Comparison of ENCODE assay signal across 9 cellular contexts in the genomic region with DNA sequence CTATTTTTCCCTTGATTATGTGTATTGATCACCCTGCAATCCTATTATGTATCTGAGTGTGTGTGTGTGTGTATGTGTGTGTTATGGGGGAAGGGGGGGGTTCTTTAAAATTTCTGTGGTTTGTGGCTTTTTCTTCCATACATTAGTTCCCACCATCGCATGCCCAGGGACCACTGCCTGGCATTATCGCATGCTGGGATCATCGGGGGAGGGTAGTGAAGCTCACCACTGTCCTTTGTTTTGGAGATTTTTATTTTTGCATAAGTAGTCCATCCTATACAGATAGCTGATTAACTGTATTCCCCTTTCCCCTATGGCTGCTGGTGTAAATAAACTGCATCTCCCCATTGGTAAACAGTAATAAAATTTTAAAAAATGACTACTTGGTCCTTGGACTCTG. TPM values are rescaled to one million over a fixed set of nuclear protein-coding genes. Genes with fewer than 3 reads are reported as not detected.
DNase-seq lines count a peak whose midpoint lies in the region; ATAC-seq lines count a peak whose summit lies in the region.
"Had no signal": no experiment of that assay in that cellular context is flagged by ENCODE, and none has a peak within 500 bp of the region (broad histone marks: within the 10 kb centered on the region; RNA-seq: fewer than 3 reads in every experiment).

No MANE protein-coding gene starts in this region.

- no peaks in the 10 kb centered on the region for H3K27me3 Mint-ChIP-seq in activated CD4-positive, alpha-beta memory T cell treated with anti-CD3 and anti-CD28 coated beads for 36 hours
- no peaks in the 10 kb centered on the region for H3K27me3 Mint-ChIP-seq in activated CD4-positive, alpha-beta memory T cell treated with anti-CD3 and anti-CD28 coated beads, Interleukin-2, amount 10 ng/mL, durations not matched to agents 7 days and 5 days
- H3K27me3 Mint-ChIP-seq in activated naive CD8-positive, alpha-beta T cell: no peaks in the 10 kb centered on the region
- H3K27me3 Mint-ChIP-seq in stimulated activated memory B cell treated with anti-CD40 and anti-IgM and Interleukin-4, amounts not matched to agents 10 μg/mL and 1 μg/mL and 100 μg/mL, for 72 hours: no peaks in the 10 kb centered on the region

- DNase-seq in activated CD4-positive, alpha-beta memory T cell treated with anti-CD3 and anti-CD28 coated beads for 36 hours: no peak
- DNase-seq in activated CD4-positive, alpha-beta memory T cell treated with anti-CD3 and anti-CD28 coated beads, Interleukin-2, amount 10 ng/mL, durations not matched to agents 7 days and 5 days: no peak
- peak; percentile 29 for DNase-seq in iPS-NIHi11 (ENCODE audit: low spot score)
- no peak for DNase-seq in SIG-M5 (lab: John Stamatoyannopoulos, UW)
- DNase-seq: activated gamma-delta T cell had no signal

- intact Hi-C loops in activated CD4-positive, alpha-beta memory T cell treated with anti-CD3 and anti-CD28 coated beads for 36 hours (cut with micrococcal nuclease): no loop called here

- H3K27ac Mint-ChIP-seq in activated CD4-positive, alpha-beta memory T cell treated with anti-CD3 and anti-CD28 coated beads for 36 hours: peak overlapping the region; percentile 2
- no peak overlapping the region for H3K27ac Mint-ChIP-seq in activated CD4-positive, alpha-beta memory T cell treated with anti-CD3 and anti-CD28 coated beads, Interleukin-2, amount 10 ng/mL, durations not matched to agents 7 days and 5 days
- peak overlapping the region; percentile 90 for H3K27ac Mint-ChIP-seq in activated naive CD8-positive, alpha-beta T cell
- peak overlapping the region; percentile 99 for H3K27ac Mint-ChIP-seq in stimulated activated memory B cell treated with anti-CD40 and anti-IgM and Interleukin-4, amounts not matched to agents 10 μg/mL and 1 μg/mL and 100 μg/mL, for 72 hours

- no peak overlapping the region for H3K4me3 Mint-ChIP-seq in activated CD4-positive, alpha-beta memory T cell treated with anti-CD3 and anti-CD28 coated beads for 36 hours
- H3K4me3 Mint-ChIP-seq in activated CD4-positive, alpha-beta memory T cell treated with anti-CD3 and anti-CD28 coated beads, Interleukin-2, amount 10 ng/mL, durations not matched to agents 7 days and 5 days: no peak overlapping the region
- H3K4me3 Mint-ChIP-seq in activated naive CD8-positive, alpha-beta T cell: peak overlapping the region; percentile 97
- H3K4me3 Mint-ChIP-seq in stimulated activated memory B cell treated with anti-CD40 and anti-IgM and Interleukin-4, amounts not matched to agents 10 μg/mL and 1 μg/mL and 100 μg/mL, for 72 hours: no peak overlapping the region

- no peaks in the 10 kb centered on the region for H3K9me3 Mint-ChIP-seq in activated CD4-positive, alpha-beta memory T cell treated with anti-CD3 and anti-CD28 coated beads for 36 hours
- no peaks in the 10 kb centered on the region for H3K9me3 Mint-ChIP-seq in activated CD4-positive, alpha-beta memory T cell treated with anti-CD3 and anti-CD28 coated beads, Interleukin-2, amount 10 ng/mL, durations not matched to agents 7 days and 5 days
- H3K9me3 Mint-ChIP-seq in activated naive CD8-positive, alpha-beta T cell (ENCODE audit: low read depth): no peaks in the 10 kb centered on the region
- H3K9me3 Mint-ChIP-seq in stimulated activated memory B cell treated with anti-CD40 and anti-IgM and Interleukin-4, amounts not matched to agents 10 μg/mL and 1 μg/mL and 100 μg/mL, for 72 hours: no peaks in the 10 kb centered on the region

- H3K36me3 Mint-ChIP-seq in activated CD4-positive, alpha-beta memory T cell treated with anti-CD3 and anti-CD28 coated beads for 36 hours: peaks cover 40% of the 10 kb centered on the region
- peaks cover 41% of the 10 kb centered on the region for H3K36me3 Mint-ChIP-seq in activated CD4-positive, alpha-beta memory T cell treated with anti-CD3 and anti-CD28 coated beads, Interleukin-2, amount 10 ng/mL, durations not matched to agents 7 days and 5 days (ENCODE audit: low read depth)
- peaks cover 28% of the 10 kb centered on the region for H3K36me3 Mint-ChIP-seq in activated naive CD8-positive, alpha-beta T cell
- H3K36me3 Mint-ChIP-seq in stimulated activated memory B cell treated with anti-CD40 and anti-IgM and Interleukin-4, amounts not matched to agents 10 μg/mL and 1 μg/mL and 100 μg/mL, for 72 hours: peaks cover 23% of the 10 kb centered on the region

- CTCF ChIA-PET in activated CD4-positive, alpha-beta memory T cell treated with anti-CD3 and anti-CD28 coated beads for 36 hours (lab: Charles Lee): no interaction called here
- CTCF ChIA-PET in activated CD4-positive, alpha-beta memory T cell treated with anti-CD3 and anti-CD28 coated beads, Interleukin-2, amount 10 ng/mL, durations not matched to agents 7 days and 5 days (lab: Charles Lee): no interaction called here

- H3K4me1 Mint-ChIP-seq in activated CD4-positive, alpha-beta memory T cell treated with anti-CD3 and anti-CD28 coated beads for 36 hours (ENCODE audit: low read depth): peaks cover 52% of the 10 kb centered on the region
- peaks cover 45% of the 10 kb centered on the region for H3K4me1 Mint-ChIP-seq in activated CD4-positive, alpha-beta memory T cell treated with anti-CD3 and anti-CD28 coated beads, Interleukin-2, amount 10 ng/mL, durations not matched to agents 7 days and 5 days
- H3K4me1 Mint-ChIP-seq in activated naive CD8-positive, alpha-beta T cell (ENCODE audit: low read depth): peaks cover 59% of the 10 kb centered on the region
- H3K4me1 Mint-ChIP-seq in stimulated activated memory B cell treated with anti-CD40 and anti-IgM and Interleukin-4, amounts not matched to agents 10 μg/mL and 1 μg/mL and 100 μg/mL, for 72 hours: peaks cover 47% of the 10 kb centered on the region

- no peak for ATAC-seq in stimulated activated memory B cell treated with anti-CD40 and anti-IgM and Interleukin-4, amounts not matched to agents 10 μg/mL and 1 μg/mL and 100 μg/mL, for 72 hours
- no peak for ATAC-seq in GM19351 (IDR thresholded peaks at IDR 0.05; ENCODE audit: unreplicated experiment)
- ATAC-seq in GM21723 (IDR thresholded peaks at IDR 0.05; ENCODE audit: unreplicated experiment): no peak

- POLR2A ChIA-PET in activated CD4-positive, alpha-beta memory T cell treated with anti-CD3 and anti-CD28 coated beads for 36 hours (lab: Charles Lee): no interaction called here
- POLR2A ChIA-PET in activated CD4-positive, alpha-beta memory T cell treated with anti-CD3 and anti-CD28 coated beads, Interleukin-2, amount 10 ng/mL, durations not matched to agents 7 days and 5 days (lab: Charles Lee): no interaction called here

RNA-seq across cellular contexts. Expression of a gene that starts 3.4 kb away (rescaled TPM):
- total RNA-seq in activated CD4-positive, alpha-beta memory T cell treated with anti-CD3 and anti-CD28 coated beads for 36 hours: 10 to 100 TPM; 16.7 to 17.0 TPM
- 10 to 100 TPM; 24.2 to 24.6 TPM for total RNA-seq in activated CD4-positive, alpha-beta memory T cell treated with anti-CD3 and anti-CD28 coated beads, Interleukin-2, amount 10 ng/mL, durations not matched to agents 7 days and 5 days
